ENCODE assay signal across 18 cellular contexts in the genomic region with DNA sequence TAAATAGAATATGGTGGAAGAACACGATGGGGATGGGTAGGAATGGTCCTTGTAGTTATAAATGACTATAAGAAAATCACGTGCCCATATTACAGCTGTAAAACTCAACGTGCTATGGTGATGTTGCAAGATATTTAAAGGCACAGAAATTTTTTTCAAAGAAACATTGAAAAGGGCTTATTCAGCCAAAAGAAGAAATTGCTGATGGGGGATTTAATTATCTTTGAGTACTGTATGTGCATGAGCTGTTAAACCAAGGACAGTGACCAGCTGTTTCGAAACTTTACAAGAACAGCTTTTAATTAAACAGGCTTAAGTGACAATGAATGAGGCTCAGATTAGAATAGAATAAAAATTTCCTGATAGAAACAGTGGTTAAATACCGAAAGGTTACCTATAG.
A peak's percentile ranks its signal among the peaks of the same experiment; 100 is the strongest.
DNase-seq lines count a peak whose midpoint lies in the region; ATAC-seq, FAIRE-seq and TF ChIP-seq lines count a peak whose summit lies in the region.
"Had no signal": no experiment of that assay in that cellular context is flagged by ENCODE, and none has a peak within 500 bp of the region (broad histone marks: within the 10 kb centered on the region; RNA-seq: fewer than 3 reads in every experiment).

No MANE protein-coding gene starts in this region.

- H3K9me3 ChIP-seq in A549, result no peaks in the 10 kb centered on the region
- no peaks in the 10 kb centered on the region for H3K9me3 ChIP-seq in HEK293 (ENCODE audit: control insufficient read depth, insufficient read depth, low read depth, low read length)
- no peaks in the 10 kb centered on the region for H3K9me3 ChIP-seq in endocrine pancreas (ENCODE audit: control insufficient read depth, low read length)
- H3K9me3 ChIP-seq: Caco-2, HAP-1 had no signal

- no peak overlapping the region for H3K4me3 Mint-ChIP-seq in nephron
- H3K4me3 Mint-ChIP-seq: CD4-positive, alpha-beta T cell; IgD-negative memory B cell had no signal

- H3K27me3 Mint-ChIP-seq in nephron (ENCODE audit: low read depth), result peaks cover 3% of the 10 kb centered on the region
- H3K27me3 Mint-ChIP-seq: CD4-positive, alpha-beta T cell; IgD-negative memory B cell had no signal

- 1% methylated on average over 5 of the region's 5 CpGs for WGBS in A549 (ENCODE audit: missing lambda C conversion rate)

- POLR2A ChIA-PET in A549 (lab: Yijun Ruan, JAX), result no interaction called here
- POLR2A ChIA-PET in HEK293 (lab: Yijun Ruan, JAX), result no interaction called here

- H3K4me1 Mint-ChIP-seq in nephron, result no peaks in the 10 kb centered on the region
- H3K4me1 Mint-ChIP-seq: IgD-negative memory B cell had no signal

- TF ChIP-seq CTCF in A549 (IDR thresholded peaks at IDR 0.05), result no peak
- no peak for TF ChIP-seq CTCF in HEK293 (tag by site-specific recombination; IDR thresholded peaks at IDR 0.05)
- no peak for TF ChIP-seq CTCF in nephron (IDR thresholded peaks at IDR 0.05; ENCODE audit: unreplicated experiment in 3 of 3)

- TF ChIP-seq EP300 in A549 (IDR thresholded peaks at IDR 0.05), result no peak

- no peak for TF ChIP-seq RAD21 in A549 (conservative IDR thresholded peaks at IDR 0.05 in 1 of 2, IDR thresholded peaks at IDR 0.05 in 1 of 2)

- no peak for DNase-seq in A549 (ENCODE audit: low read depth in 1 of 2, low spot score in 1 of 2)
- DNase-seq: AML-193; Caco-2; CD4-positive, alpha-beta T cell; GDM1; GM23248; KBM-7 had no signal

- peak overlapping the region in 2 of 3 experiments; percentile 35 to 79 for H3K27ac Mint-ChIP-seq in nephron
- H3K27ac Mint-ChIP-seq: CD4-positive, alpha-beta T cell; IgD-negative memory B cell had no signal

- no peaks in the 10 kb centered on the region for H3K36me3 ChIP-seq in HEK293 (ENCODE audit: control insufficient read depth in 2 of 2, insufficient read depth in 1 of 2, low read length in 2 of 2)
- H3K36me3 ChIP-seq in endocrine pancreas (ENCODE audit: control insufficient read depth, insufficient read depth, low read length), result no peaks in the 10 kb centered on the region
- H3K36me3 ChIP-seq: HAP-1 had no signal

- ATAC-seq in A549, result no peak
- no peak for ATAC-seq in GM19463 (IDR thresholded peaks at IDR 0.05; ENCODE audit: unreplicated experiment)
- no peak for ATAC-seq in GM18517 (IDR thresholded peaks at IDR 0.05; ENCODE audit: unreplicated experiment)

- no peak for TF ChIP-seq POLR2A in A549 (IDR thresholded peaks at IDR 0.05; ENCODE audit: low read length)

- no peak for FAIRE-seq in A549 (lab: Jason Lieb, UNC)
- FAIRE-seq: A204.1, D721Med had no signal

- no peaks in the 10 kb centered on the region for H3K27me3 ChIP-seq in endocrine pancreas (ENCODE audit: control insufficient read depth, insufficient read depth, low read length)

- H3K27ac ChIP-seq in A549 (no peak overlapping the region), HEK293 (ENCODE audit: extremely low read depth, low read depth, low read length) (no peak overlapping the region)
- H3K27ac ChIP-seq: C4-2B, GM23248, HL-60 had no signal

- no peak overlapping the region for H3K4me2 ChIP-seq in A549

- no peaks in the 10 kb centered on the region for H3K36me3 Mint-ChIP-seq in nephron (ENCODE audit: low read depth)
- H3K36me3 Mint-ChIP-seq: IgD-negative memory B cell had no signal

- no peaks in the 10 kb centered on the region for H3K4me1 ChIP-seq in A549
- no peaks in the 10 kb centered on the region for H3K4me1 ChIP-seq in HEK293 (ENCODE audit: control insufficient read depth, insufficient read depth, low read length)
- peaks cover 3% of the 10 kb centered on the region for H3K4me1 ChIP-seq in endocrine pancreas (ENCODE audit: control insufficient read depth, insufficient read depth, low read length)
- H3K4me1 ChIP-seq: Caco-2, HAP-1 had no signal

- no peaks in the 10 kb centered on the region for H3K9me3 Mint-ChIP-seq in nephron

- no peak overlapping the region for H3K9ac ChIP-seq in endocrine pancreas (ENCODE audit: control insufficient read depth, insufficient read depth, low read length)
- H3K9ac ChIP-seq: GM23248 had no signal

- CTCF ChIA-PET in A549 (lab: Yijun Ruan, JAX) (no interaction called here), HEK293 (lab: Yijun Ruan, JAX) (no interaction called here)

- no peak overlapping the region for H3K4me3 ChIP-seq in A549
- H3K4me3 ChIP-seq in HEK293 (ENCODE audit: low read depth, low read length), result no peak overlapping the region
- H3K4me3 ChIP-seq in endocrine pancreas (ENCODE audit: control insufficient read depth, insufficient read depth, low read length), result peak overlapping the region; percentile 30
- H3K4me3 ChIP-seq: GM23248, HAP-1 had no signal

TF ChIP-seq in A549, 52 proteins besides CTCF, POLR2A, EP300 and RAD21:
- TF ChIP-seq MAFK (IDR thresholded peaks at IDR 0.05; ENCODE audit: partially characterized antibody), result peak; percentile 9
- TF ChIP-seq, protein P1, sequence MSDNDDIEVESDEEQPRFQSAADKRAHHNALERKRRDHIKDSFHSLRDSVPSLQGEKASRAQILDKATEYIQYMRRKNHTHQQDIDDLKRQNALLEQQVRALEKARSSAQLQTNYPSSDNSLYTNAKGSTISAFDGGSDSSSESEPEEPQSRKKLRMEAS (IDR thresholded peaks at IDR 0.05), result no peak

TF ChIP-seq in HEK293, 187 proteins besides CTCF, POLR2A, EP300 and RAD21:
- TF ChIP-seq ZEB2 (tag by site-specific recombination; IDR thresholded peaks at IDR 0.05), result no peak
- no peak for TF ChIP-seq ZNF302 (tag by site-specific recombination; IDR thresholded peaks at IDR 0.05; ENCODE audit: low read depth)
- no peak for TF ChIP-seq ZBTB26 (tag by site-specific recombination; optimal IDR thresholded peaks at IDR 0.05)
- no peak for TF ChIP-seq ZNF529 (tag by site-specific recombination; IDR thresholded peaks at IDR 0.05; ENCODE audit: insufficient replicate concordance)
- TF ChIP-seq TRIM28 (IDR thresholded peaks at IDR 0.05; ENCODE audit: borderline replicate concordance, low read length), result no peak
- TF ChIP-seq SP7 (tag by site-specific recombination; IDR thresholded peaks at IDR 0.05), result no peak
- TF ChIP-seq, protein P2, sequence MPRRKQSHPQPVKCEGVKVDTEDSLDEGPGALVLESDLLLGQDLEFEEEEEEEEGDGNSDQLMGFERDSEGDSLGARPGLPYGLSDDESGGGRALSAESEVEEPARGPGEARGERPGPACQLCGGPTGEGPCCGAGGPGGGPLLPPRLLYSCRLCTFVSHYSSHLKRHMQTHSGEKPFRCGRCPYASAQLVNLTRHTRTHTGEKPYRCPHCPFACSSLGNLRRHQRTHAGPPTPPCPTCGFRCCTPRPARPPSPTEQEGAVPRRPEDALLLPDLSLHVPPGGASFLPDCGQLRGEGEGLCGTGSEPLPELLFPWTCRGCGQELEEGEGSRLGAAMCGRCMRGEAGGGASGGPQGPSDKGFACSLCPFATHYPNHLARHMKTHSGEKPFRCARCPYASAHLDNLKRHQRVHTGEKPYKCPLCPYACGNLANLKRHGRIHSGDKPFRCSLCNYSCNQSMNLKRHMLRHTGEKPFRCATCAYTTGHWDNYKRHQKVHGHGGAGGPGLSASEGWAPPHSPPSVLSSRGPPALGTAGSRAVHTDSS (tag by site-specific recombination; IDR thresholded peaks at IDR 0.05), result no peak
- peak; percentile 84 for TF ChIP-seq ZNF677 (tag by site-specific recombination; IDR thresholded peaks at IDR 0.05)
